In genomic region chr6:77604476-77604875, GRCh38 we compare ENCODE assay signal across 9 cellular contexts. TPM values are rescaled to one million over a fixed set of nuclear protein-coding genes. Genes with fewer than 3 reads are reported as not detected.
"Had no signal": no experiment of that assay in that cellular context is flagged by ENCODE, and none has a peak within 500 bp of the region (broad histone marks: within the 10 kb centered on the region; RNA-seq: fewer than 3 reads in every experiment).

No MANE protein-coding gene starts in this region.

- H3K27me3 Mint-ChIP-seq: IgD-negative memory B cell had no signal

- DNase-seq: IMR-90, KBM-7, KG1 had no signal

- H3K4me1 Mint-ChIP-seq: IgD-negative memory B cell had no signal

- H3K27ac ChIP-seq: HL-60 had no signal

- ATAC-seq: HepG2, K562 had no signal

- FAIRE-seq: HepG2, HTR-8/SVneo, K562 had no signal

- H3K36me3 Mint-ChIP-seq: IgD-negative memory B cell had no signal

- H3K27ac Mint-ChIP-seq: IgD-negative memory B cell had no signal

- H3K4me3 Mint-ChIP-seq: IgD-negative memory B cell had no signal

- H3K4me3 ChIP-seq: K562 had no signal

RNA-seq across cellular contexts. Expression of gene MEI4, which starts 48.4 kb away (rescaled TPM):
- total RNA-seq: HepG2, HT-29, IMR-90, K562 had no signal
- polyA plus RNA-seq: HepG2, IMR-90, K562 had no signal
